In the genomic region with DNA sequence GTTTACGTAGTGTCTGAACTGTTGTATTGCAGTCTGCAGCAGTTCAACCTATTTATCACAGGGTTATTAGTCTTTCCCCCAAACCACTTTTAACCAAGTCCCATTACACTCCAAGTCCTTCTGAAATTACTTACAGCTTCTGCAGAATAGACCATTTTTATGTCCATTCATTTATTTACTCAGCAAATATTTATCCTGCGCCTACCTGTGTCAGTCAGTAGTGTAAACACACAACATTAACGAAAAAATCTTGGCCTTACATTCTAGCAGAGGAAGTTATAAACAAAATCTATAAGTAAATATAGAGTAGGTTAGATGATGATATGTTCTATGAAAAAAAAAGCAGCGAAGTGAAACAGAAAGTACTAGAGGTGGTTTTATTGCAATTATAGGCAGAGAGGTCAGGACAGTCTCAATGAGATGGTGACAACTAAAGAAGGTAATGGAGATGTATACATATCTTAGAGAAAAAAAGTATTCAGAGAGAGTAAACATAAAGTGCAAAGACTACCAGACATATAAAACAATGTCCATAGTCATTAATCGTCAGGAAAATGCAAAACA, we compare ENCODE assay signal across 18 cellular contexts.
DNase-seq lines count a peak whose midpoint lies in the region; ATAC-seq lines count a peak whose summit lies in the region.
"Had no signal": no experiment of that assay in that cellular context is flagged by ENCODE, and none has a peak within 500 bp of the region (broad histone marks: within the 10 kb centered on the region; RNA-seq: fewer than 3 reads in every experiment).

No MANE protein-coding gene starts in this region.

- intact Hi-C loops in left colon (cut with DNase I, micrococcal nuclease) = no loop called here

- DNase-seq in DMS153 (lab: John Stamatoyannopoulos, UW) = peak; percentile 4
- no peak for DNase-seq in DMS153 treated with DMSO at 0.1 percent for 48 hours (lab: John Stamatoyannopoulos, UW; ENCODE audit: unreplicated experiment)
- DNase-seq in HuH-7 (ENCODE audit: low spot score) = peak; percentile 10
- DNase-seq in NCI-H69 (lab: John Stamatoyannopoulos, UW) = peak; percentile 48
- DNase-seq in left colon = no peak
- no peak for DNase-seq in putamen (ENCODE audit: low spot score)
- DNase-seq in activated CD4-positive, alpha-beta T cell treated with anti-CD3 and anti-CD28 coated beads, Interleukin-2, amount 50 U/mL, for 4 hours = no peak
- DNase-seq: 8988T; C1 segment of cervical spinal cord; DMS79 treated with DMSO at 0.1 percent for 48 hours; GDM1; IMR-90; NCI-H187 treated with DMSO at 0.1 percent for 48 hours; NCI-H446 treated with DMSO at 0.1 percent for 48 hours; NK-92 treated with Interleukin-12 subunit alpha and Interleukin-12 subunit beta, amount 100 ng/mL, for 24 hours; OCI-M1; SJCRH30 had no signal

- ATAC-seq in left colon (peak; percentile 78), HG02840 (IDR thresholded peaks at IDR 0.05; ENCODE audit: low FRiP score, unreplicated experiment) (no peak)

Comparison
In these comparisons a context has a peak if more than half of its experiments do, and no peak if none do; other contexts are left out.
1. DNase-seq: peak in DMS153 (single experiment), HuH-7 (single experiment) and NCI-H69 (single experiment); none in DMS153 treated with DMSO at 0.1 percent for 48 hours (single experiment), left colon (0 of 2), putamen (single experiment) and activated CD4-positive, alpha-beta T cell treated with anti-CD3 and anti-CD28 coated beads, Interleukin-2, amount 50 U/mL, for 4 hours (0 of 2).